In genomic region chr7:98213874-98214810, GRCh38 we compare ENCODE assay signal across 16 cellular contexts. TPM values are rescaled to one million over a fixed set of nuclear protein-coding genes. Genes with fewer than 3 reads are reported as not detected.
DNase-seq lines count a peak whose midpoint lies in the region; ATAC-seq and TF ChIP-seq lines count a peak whose summit lies in the region.
"Had no signal": no experiment of that assay in that cellular context is flagged by ENCODE, and none has a peak within 500 bp of the region (broad histone marks: within the 10 kb centered on the region; RNA-seq: fewer than 3 reads in every experiment).

No MANE protein-coding gene starts in this region.

- H3K27ac ChIP-seq in 22Rv1 = peak overlapping the region; percentile 7; the same call in 1 of the 2 replicates
- H3K27ac ChIP-seq: hepatocyte, SJSA1 had no signal

- intact Hi-C loops in mucosa of descending colon (cut with DNase I, micrococcal nuclease) = no loop called here

- H3K4me1 ChIP-seq in mucosa of descending colon (ENCODE audit: low read depth) = peaks cover 3% of the 10 kb centered on the region

- no peak overlapping the region for H3K4me3 ChIP-seq in mucosa of descending colon
- H3K4me3 ChIP-seq: hepatocyte, SJSA1 had no signal

- H3K36me3 ChIP-seq in mucosa of descending colon (ENCODE audit: low read depth) = no peaks in the 10 kb centered on the region
- H3K36me3 ChIP-seq: SJSA1 had no signal

- H3K9me3 ChIP-seq in mucosa of descending colon = no peaks in the 10 kb centered on the region
- H3K9me3 ChIP-seq: SJSA1 had no signal

- TF ChIP-seq CTCF in 22Rv1 (IDR thresholded peaks at IDR 0.05) (no peak), GM20000 (IDR thresholded peaks at IDR 0.05; ENCODE audit: extremely low read depth, missing control alignments) (no peak), mucosa of descending colon (IDR thresholded peaks at IDR 0.05) (no peak)

- peak; percentile 49 for DNase-seq in GM20000 (ENCODE audit: low spot score)
- peak; percentile 44 for DNase-seq in ecto neural progenitor cell (ENCODE audit: low spot score)
- peak in 1 of 3 donors; percentile 46 for DNase-seq in mucosa of descending colon
- DNase-seq in HPDE6-E6E7 (ENCODE audit: extremely low spot score) = no peak
- DNase-seq: activated CD4-positive, alpha-beta T cell treated with anti-CD3 and anti-CD28 coated beads, Interleukin-2, amount 50 U/mL, for 1 hour; COR-L47; natural killer cell; NCI-H1694; NCI-H510A had no signal

- ATAC-seq in mucosa of descending colon (peak; percentile 1), HG02571 (IDR thresholded peaks at IDR 0.05; ENCODE audit: unreplicated experiment) (no peak), HG02623 (IDR thresholded peaks at IDR 0.05; ENCODE audit: unreplicated experiment) (no peak), HG03045 (IDR thresholded peaks at IDR 0.05; ENCODE audit: unreplicated experiment) (no peak)
- ATAC-seq: natural killer cell had no signal

RNA-seq across cellular contexts. Expression of gene BHLHA15, which starts 2.9 kb away (rescaled TPM):
- 1 to 10 TPM in 2 of 3 donors, not detected in 1; 1.3 to 2.8 TPM for total RNA-seq in mucosa of descending colon
- total RNA-seq: HT1080, SJSA1 had no signal

RNA-seq across cellular contexts. Expression of gene TECPR1, which starts 37.9 kb away (rescaled TPM):
- total RNA-seq in mucosa of descending colon = 10 to 100 TPM; 37.0 to 50.5 (median 45.5) TPM
